ENCODE assay signal across 8 cellular contexts in genomic region chr19:55178781-55179569, GRCh38.
DNase-seq lines count a peak whose midpoint lies in the region; ATAC-seq lines count a peak whose summit lies in the region.

No MANE protein-coding gene starts in this region.

- H3K4me1 ChIP-seq in ACC112 (ENCODE audit: control insufficient read depth, insufficient read depth, low read length, unreplicated experiment), result peaks cover 7% of the 10 kb centered on the region

- H3K27me3 ChIP-seq in ACC112 (ENCODE audit: insufficient read depth, low read length), result peaks cover 23% of the 10 kb centered on the region

- ATAC-seq in GM19025 (IDR thresholded peaks at IDR 0.05; ENCODE audit: low read depth, unreplicated experiment), result peak; percentile 86
- ATAC-seq in HG03432 (IDR thresholded peaks at IDR 0.05; ENCODE audit: unreplicated experiment), result peak; percentile 86

- H3K4me3 ChIP-seq in ACC112 (ENCODE audit: low read depth, low read length), result peak overlapping the region; percentile 66

- H2AFZ ChIP-seq in ACC112 (ENCODE audit: low read length, unreplicated experiment), result no peak overlapping the region

- no peaks in the 10 kb centered on the region for H3K79me2 ChIP-seq in ACC112 (ENCODE audit: control insufficient read depth, insufficient read depth, low read length, unreplicated experiment)

- H3K36me3 ChIP-seq in ACC112 (ENCODE audit: insufficient read depth, low read length), result no peaks in the 10 kb centered on the region

- H3K27ac ChIP-seq in ACC112 (ENCODE audit: low read depth, low read length), result no peak overlapping the region

- DNase-seq in NCI-H748 (lab: John Stamatoyannopoulos, UW; ENCODE audit: unreplicated experiment) (peak; percentile 99), midbrain (lab: John Stamatoyannopoulos, UW) (peak; percentile 83)
- peak; percentile 92 to 93 for DNase-seq in activated CD8-positive, alpha-beta memory T cell treated with anti-CD3 and anti-CD28 coated beads for 1 hour (ENCODE audit: extremely low read depth in 1 of 2, low read depth in 1 of 2)
- peak; percentile 97 for DNase-seq in effector CD4-positive, alpha-beta T cell
- peak; percentile 88 to 90 for DNase-seq in stimulated activated CD8-positive, alpha-beta memory T cell treated with anti-CD3 and anti-CD28 coated beads, Interleukin-2, amount 100 ng/mL, for 1 hour (ENCODE audit: low read depth in 2 of 2)
